ENCODE assay signal across 23 cellular contexts in genomic region chr12:120978296-120979219, GRCh38. TPM values are rescaled to one million over a fixed set of nuclear protein-coding genes. Genes with fewer than 3 reads are reported as not detected.
DNase-seq lines count a peak whose midpoint lies in the region; ATAC-seq and TF ChIP-seq lines count a peak whose summit lies in the region.
"Had no signal": no experiment of that assay in that cellular context is flagged by ENCODE, and none has a peak within 500 bp of the region (broad histone marks: within the 10 kb centered on the region; RNA-seq: fewer than 3 reads in every experiment).

TSS of gene HNF1A (plus strand) at chr12:120978543. CDS start at chr12:120978769, 226 bp downstream.

- TF ChIP-seq CTCF in H9 (conservative IDR thresholded peaks at IDR 0.05) = no peak
- TF ChIP-seq CTCF in colonic mucosa (IDR thresholded peaks at IDR 0.05) = no peak
- TF ChIP-seq CTCF in right lobe of liver (IDR thresholded peaks at IDR 0.05) = no peak
- no peak for TF ChIP-seq CTCF in psoas muscle (IDR thresholded peaks at IDR 0.05)

- no peak within 1 kb of the TSS for H3K4me2 ChIP-seq in H9 (ENCODE audit: insufficient read depth, insufficient read length, low read length)

- H3K9me3 ChIP-seq in H9 (ENCODE audit: control insufficient read depth, low read depth, low read length) = no peaks in the 10 kb centered on the region
- no peaks in the 10 kb centered on the region for H3K9me3 ChIP-seq in colonic mucosa
- no peaks in the 10 kb centered on the region for H3K9me3 ChIP-seq in right lobe of liver
- H3K9me3 ChIP-seq in psoas muscle = no peaks in the 10 kb centered on the region
- H3K9me3 ChIP-seq in naive thymus-derived CD4-positive, alpha-beta T cell (ENCODE audit: control insufficient read depth in 2 of 3, low read length in 3 of 3) = no peaks in the 10 kb centered on the region
- H3K9me3 ChIP-seq: breast epithelium, heart right ventricle, SJCRH30 had no signal

- peak within 1 kb of the TSS in 1 of 3 experiments; percentile 59; a peak in 2 of 7 replicates for H3K27ac Mint-ChIP-seq in H9
- no peak within 1 kb of the TSS for H3K27ac Mint-ChIP-seq in stimulated activated memory B cell treated with anti-CD40 and anti-IgM and Interleukin-4, amounts not matched to agents 10 μg/mL and 1 μg/mL and 100 μg/mL, for 72 hours
- H3K27ac Mint-ChIP-seq in naive thymus-derived CD4-positive, alpha-beta T cell = no peak within 1 kb of the TSS
- H3K27ac Mint-ChIP-seq: activated CD4-positive, alpha-beta T cell treated with anti-CD3 and anti-CD28 coated beads, Interleukin-2, amount 10 ng/mL, durations not matched to agents 24 days and 14 days had no signal

- H3K4me1 ChIP-seq in H9 (ENCODE audit: insufficient read depth, low read length) = no peaks in the 10 kb centered on the region
- H3K4me1 ChIP-seq in colonic mucosa = no peaks in the 10 kb centered on the region
- peaks cover 0 to 47% (median 19%) of the 10 kb centered on the region in 4 donors for H3K4me1 ChIP-seq in right lobe of liver
- no peaks in the 10 kb centered on the region for H3K4me1 ChIP-seq in psoas muscle
- H3K4me1 ChIP-seq in naive thymus-derived CD4-positive, alpha-beta T cell (ENCODE audit: control insufficient read depth in 2 of 2, insufficient read depth in 2 of 2, low read length in 2 of 2) = no peaks in the 10 kb centered on the region
- H3K4me1 ChIP-seq: breast epithelium, heart right ventricle, SJCRH30 had no signal

- peak; percentile 25 for TF ChIP-seq POLR2A in right lobe of liver (IDR thresholded peaks at IDR 0.05)

- peak within 1 kb of the TSS; percentile 29 for H3K18ac ChIP-seq in H9 (ENCODE audit: insufficient read length, low read depth, low read length)

- H3K9me3 Mint-ChIP-seq in H9 = peaks cover 0 to 4% of the 10 kb centered on the region in 2 experiments; a peak in 1 of 5 replicates
- no peaks in the 10 kb centered on the region for H3K9me3 Mint-ChIP-seq in stimulated activated memory B cell treated with anti-CD40 and anti-IgM and Interleukin-4, amounts not matched to agents 10 μg/mL and 1 μg/mL and 100 μg/mL, for 72 hours
- no peaks in the 10 kb centered on the region for H3K9me3 Mint-ChIP-seq in naive thymus-derived CD4-positive, alpha-beta T cell
- H3K9me3 Mint-ChIP-seq: activated CD4-positive, alpha-beta T cell treated with anti-CD3 and anti-CD28 coated beads, Interleukin-2, amount 10 ng/mL, durations not matched to agents 24 days and 14 days; activated naive CD4-positive, alpha-beta T cell treated with anti-CD3 and anti-CD28 coated beads, Interleukin-2, amount 50 U/mL, for 72 hours had no signal

- no peak within 1 kb of the TSS for H3K4me3 Mint-ChIP-seq in H9
- no peak within 1 kb of the TSS for H3K4me3 Mint-ChIP-seq in stimulated activated memory B cell treated with anti-CD40 and anti-IgM and Interleukin-4, amounts not matched to agents 10 μg/mL and 1 μg/mL and 100 μg/mL, for 72 hours
- no peak within 1 kb of the TSS for H3K4me3 Mint-ChIP-seq in naive thymus-derived CD4-positive, alpha-beta T cell
- H3K4me3 Mint-ChIP-seq: activated CD4-positive, alpha-beta T cell treated with anti-CD3 and anti-CD28 coated beads, Interleukin-2, amount 10 ng/mL, durations not matched to agents 24 days and 14 days had no signal

- CTCF ChIA-PET in naive thymus-derived CD4-positive, alpha-beta T cell (lab: Charles Lee) = no interaction called here

- H2BK120ac ChIP-seq in H9 (ENCODE audit: low read depth, low read length, poor library complexity, severe bottlenecking) = no peak within 1 kb of the TSS

- no peaks in the 10 kb centered on the region for H3K79me1 ChIP-seq in H9 (ENCODE audit: insufficient read depth, low read depth, low read length, poor library complexity, severe bottlenecking)

- no peak within 1 kb of the TSS for H3T11ph ChIP-seq in H9 (ENCODE audit: low read length)

- H3K56ac ChIP-seq in H9 (ENCODE audit: insufficient read length, low read depth, low read length) = no peak within 1 kb of the TSS

- peaks cover 5 to 19% of the 10 kb centered on the region in 2 experiments; a peak in 3 of 4 replicates for H3K4me1 Mint-ChIP-seq in H9
- no peaks in the 10 kb centered on the region for H3K4me1 Mint-ChIP-seq in stimulated activated memory B cell treated with anti-CD40 and anti-IgM and Interleukin-4, amounts not matched to agents 10 μg/mL and 1 μg/mL and 100 μg/mL, for 72 hours
- no peaks in the 10 kb centered on the region for H3K4me1 Mint-ChIP-seq in naive thymus-derived CD4-positive, alpha-beta T cell
- H3K4me1 Mint-ChIP-seq: activated CD4-positive, alpha-beta T cell treated with anti-CD3 and anti-CD28 coated beads, Interleukin-2, amount 10 ng/mL, durations not matched to agents 24 days and 14 days had no signal

- no peak within 1 kb of the TSS for H4K5ac ChIP-seq in H9 (ENCODE audit: insufficient read length, low read depth, low read length)

- WGBS in H9 (ENCODE audit: extremely low coverage, insufficient read length, low lambda C conversion rate) = no CpG with 5 or more reads among the region's 40 CpGs
- WGBS in right lobe of liver (ENCODE audit: insufficient coverage, low coverage, low lambda C conversion rate, missing lambda C conversion rate) = 11% methylated on average over 4 of the region's 40 CpGs
- 80 to 81% (median 80%) methylated on average over 39 to 40 of the region's 40 CpGs for WGBS in psoas muscle, 3 donors

- no peak within 1 kb of the TSS for H2AK5ac ChIP-seq in H9 (ENCODE audit: insufficient read length, low read length)

- H4K8ac ChIP-seq in H9 (replicated peaks; ENCODE audit: insufficient read length, low read depth, low read length) = no peak within 1 kb of the TSS

- POLR2A ChIA-PET in naive thymus-derived CD4-positive, alpha-beta T cell (lab: Charles Lee) = no interaction called here

- no peak within 1 kb of the TSS for H2BK15ac ChIP-seq in H9 (ENCODE audit: low read depth, low read length)

- peak within 1 kb of the TSS; percentile 40; the same call in 1 of the 2 replicates for H3K14ac ChIP-seq in H9 (ENCODE audit: insufficient read depth, low read length)

- H3K27ac ChIP-seq in H9 (ENCODE audit: insufficient read length, low read depth, low read length) (no peak within 1 kb of the TSS), colonic mucosa (peak within 1 kb of the TSS; percentile 82), right lobe of liver (peak within 1 kb of the TSS; percentile 56 to 94 (median 90)), psoas muscle (no peak within 1 kb of the TSS)
- no peak within 1 kb of the TSS for H3K27ac ChIP-seq in naive thymus-derived CD4-positive, alpha-beta T cell (ENCODE audit: low read depth, low read length)
- H3K27ac ChIP-seq: breast epithelium, dorsolateral prefrontal cortex, heart right ventricle, SJCRH30 had no signal

- no peak within 1 kb of the TSS for H2BK20ac ChIP-seq in H9 (ENCODE audit: low read depth, low read length, poor library complexity, severe bottlenecking)

- H2BK12ac ChIP-seq in H9 (ENCODE audit: insufficient read length, low read depth, low read length) = no peak within 1 kb of the TSS

- H4K20me1 ChIP-seq in H9 (ENCODE audit: control insufficient read depth, insufficient read depth, insufficient read length) = no peaks in the 10 kb centered on the region

- intact Hi-C loops in colonic mucosa (cut with DNase I) (no loop called here), right lobe of liver (cut with DNase I) (no loop called here), psoas muscle (cut with DNase I) (no loop called here)
- intact Hi-C loops in naive thymus-derived CD4-positive, alpha-beta T cell (cut with micrococcal nuclease) = loop anchor here (10.0 kb wide), 2 partner anchors 264 to 544 kb away; partner anchors contain the start of genes COX6A1 (in 1 of the 2) and UNC119B (in 1 of the 2)

- no peak within 1 kb of the TSS for H3K9ac ChIP-seq in H9 (ENCODE audit: extremely low read depth, insufficient read length, low read length)
- H3K9ac ChIP-seq in colonic mucosa (ENCODE audit: low read depth in 2 of 2, low read length in 2 of 2) = peak within 1 kb of the TSS; percentile 80 to 90

- H3K36me3 ChIP-seq in colonic mucosa (no peaks in the 10 kb centered on the region), right lobe of liver (peaks cover 0 to 9% (median 3%) of the 10 kb centered on the region in 4 donors), psoas muscle (ENCODE audit: insufficient read depth in 1 of 2, low read depth in 1 of 2) (no peaks in the 10 kb centered on the region)
- H3K36me3 ChIP-seq in naive thymus-derived CD4-positive, alpha-beta T cell (ENCODE audit: control insufficient read depth in 2 of 3, insufficient read depth in 3 of 3, low read length in 3 of 3) = no peaks in the 10 kb centered on the region
- H3K36me3 ChIP-seq: breast epithelium, heart right ventricle, SJCRH30 had no signal

- H3K23me2 ChIP-seq in H9 (ENCODE audit: insufficient read length, low read depth, low read length, poor library complexity, severe bottlenecking) = no peaks in the 10 kb centered on the region

- H3K27me3 Mint-ChIP-seq in H9 (ENCODE audit: low read depth) = no peaks in the 10 kb centered on the region; the same call in 1 of the 2 replicates
- H3K27me3 Mint-ChIP-seq in stimulated activated memory B cell treated with anti-CD40 and anti-IgM and Interleukin-4, amounts not matched to agents 10 μg/mL and 1 μg/mL and 100 μg/mL, for 72 hours = peaks cover 12% of the 10 kb centered on the region
- peaks cover 0 to 3% (median 0%) of the 10 kb centered on the region in 5 donors for H3K27me3 Mint-ChIP-seq in naive thymus-derived CD4-positive, alpha-beta T cell

- DNase-seq in H9 (no peak), colonic mucosa (peak; percentile 82), right lobe of liver (peak; percentile 66 to 90 (median 87)), SK-N-DZ (ENCODE audit: low spot score) (no peak), psoas muscle (no peak), NCI-H2081 (lab: John Stamatoyannopoulos, UW) (no peak)
- no peak for DNase-seq in naive thymus-derived CD4-positive, alpha-beta T cell
- DNase-seq: activated CD4-positive, alpha-beta T cell treated with anti-CD3 and anti-CD28 coated beads, Interleukin-2, amount 10 ng/mL, durations not matched to agents 24 days and 14 days; activated T-cell treated with anti-CD3 and anti-CD28 coated beads for 4 hours; dorsolateral prefrontal cortex; GF-D8; HCEC 1CT; heart right ventricle; islet precursor cell; NCI-H1694; NCI-H345; SJCRH30; T-helper 9 cell had no signal

- H3K36me3 Mint-ChIP-seq in H9 (ENCODE audit: insufficient read depth in 1 of 3, low read depth in 3 of 3) = no peaks in the 10 kb centered on the region
- H3K36me3 Mint-ChIP-seq in stimulated activated memory B cell treated with anti-CD40 and anti-IgM and Interleukin-4, amounts not matched to agents 10 μg/mL and 1 μg/mL and 100 μg/mL, for 72 hours = no peaks in the 10 kb centered on the region
- H3K36me3 Mint-ChIP-seq in naive thymus-derived CD4-positive, alpha-beta T cell = no peaks in the 10 kb centered on the region
- H3K36me3 Mint-ChIP-seq: activated naive CD4-positive, alpha-beta T cell treated with anti-CD3 and anti-CD28 coated beads, Interleukin-2, amount 50 U/mL, for 72 hours had no signal

- H3K23ac ChIP-seq in H9 (ENCODE audit: insufficient read length, low read depth, low read length) = no peak within 1 kb of the TSS

- no peaks in the 10 kb centered on the region for H3K79me2 ChIP-seq in H9 (ENCODE audit: insufficient read depth, low read length)

- H3K27me3 ChIP-seq in H9 (ENCODE audit: insufficient read depth, low read length) = no peaks in the 10 kb centered on the region
- H3K27me3 ChIP-seq in colonic mucosa = no peaks in the 10 kb centered on the region
- no peaks in the 10 kb centered on the region for H3K27me3 ChIP-seq in right lobe of liver
- H3K27me3 ChIP-seq in psoas muscle (ENCODE audit: insufficient read depth in 3 of 3, low read length in 2 of 3) = peaks cover 0 to 3% (median 0%) of the 10 kb centered on the region in 3 donors
- H3K27me3 ChIP-seq in naive thymus-derived CD4-positive, alpha-beta T cell (ENCODE audit: control insufficient read depth in 2 of 2, insufficient read depth in 2 of 2, low read length in 2 of 2) = no peaks in the 10 kb centered on the region
- H3K27me3 ChIP-seq: breast epithelium, dorsolateral prefrontal cortex had no signal

- no peak within 1 kb of the TSS for H2BK5ac ChIP-seq in H9 (ENCODE audit: insufficient read length, low read length)

- H3K4ac ChIP-seq in H9 (ENCODE audit: low read depth, low read length) = no peak within 1 kb of the TSS

- ATAC-seq in right lobe of liver (peak; percentile 68 to 80 (median 76)), psoas muscle (no peak)
- peak; percentile 28 for ATAC-seq in stimulated activated memory B cell treated with anti-CD40 and anti-IgM and Interleukin-4, amounts not matched to agents 10 μg/mL and 1 μg/mL and 100 μg/mL, for 72 hours
- no peak for ATAC-seq in naive thymus-derived CD4-positive, alpha-beta T cell
- ATAC-seq: activated naive CD4-positive, alpha-beta T cell treated with anti-CD3 and anti-CD28 coated beads, Interleukin-2, amount 50 U/mL, for 72 hours had no signal

- peak within 1 kb of the TSS; percentile 4 for H4K91ac ChIP-seq in H9 (ENCODE audit: insufficient read length, low read depth, low read length)

- H3K4me3 ChIP-seq in colonic mucosa (peak within 1 kb of the TSS; percentile 55), right lobe of liver (peak within 1 kb of the TSS; percentile 56 to 82 (median 79)), psoas muscle (no peak within 1 kb of the TSS)
- H3K4me3 ChIP-seq in naive thymus-derived CD4-positive, alpha-beta T cell (ENCODE audit: low read length) = no peak within 1 kb of the TSS
- H3K4me3 ChIP-seq: breast epithelium, dorsolateral prefrontal cortex, heart right ventricle, SJCRH30 had no signal

- no peak within 1 kb of the TSS for H2AFZ ChIP-seq in H9 (ENCODE audit: low read length)

RNA-seq across cellular contexts. Expression of gene HNF1A, which starts in this region (rescaled TPM):
- total RNA-seq in H9 (2021) = not detected in 2 replicates
- 10 to 100 TPM; 18.0 to 24.7 TPM for total RNA-seq in colonic mucosa
- 10 to 100 TPM in 5 of 6 experiments, 1 to 10 TPM in 1; 9.8 to 20.5 (median 19.0) TPM for total RNA-seq in right lobe of liver
- polyA plus RNA-seq in SK-N-DZ (2014; cell fraction: cytosol; rRNA removed) = 0.10 TPM in 1 of 2 replicates, not detected in the other
- not detected in 2 replicates for polyA plus RNA-seq in SK-N-DZ (2014; cell fraction: nucleus; rRNA removed)
- total RNA-seq in psoas muscle = not detected
- under 1 TPM in 2 of 3 donors, not detected in 1; 0.07 to 0.18 TPM for polyA plus RNA-seq in psoas muscle
- total RNA-seq in naive thymus-derived CD4-positive, alpha-beta T cell = not detected
- polyA plus RNA-seq in naive thymus-derived CD4-positive, alpha-beta T cell = not detected
- total RNA-seq: activated CD4-positive, alpha-beta T cell treated with anti-CD3 and anti-CD28 coated beads, Interleukin-2, amount 10 ng/mL, durations not matched to agents 24 days and 14 days; activated naive CD4-positive, alpha-beta T cell treated with anti-CD3 and anti-CD28 coated beads, Interleukin-2, amount 50 U/mL, for 72 hours; dorsolateral prefrontal cortex; fibroblast of lung; heart right ventricle; mononuclear cell had no signal
- polyA plus RNA-seq: fibroblast of lung had no signal

Comparison
In these comparisons a context has a peak if more than half of its experiments do, and no peak if none do; other contexts are left out.
1. RNA of gene HNF1A (total RNA-seq): 18.0 to 24.7 TPM in colonic mucosa and 9.8 to 20.5 TPM in right lobe of liver; not detected in H9, not detected in psoas muscle and not detected in naive thymus-derived CD4-positive, alpha-beta T cell; every median in the first group is over 4 times any median in the second.
2. DNase-seq: peak in colonic mucosa (single experiment) and right lobe of liver (3 of 3); none in H9 (single experiment), SK-N-DZ (single experiment), psoas muscle (0 of 2), naive thymus-derived CD4-positive, alpha-beta T cell (0 of 9) and NCI-H2081 (0 of 2).
3. H3K27ac ChIP-seq: peak in colonic mucosa (single experiment) and right lobe of liver (3 of 3); none in H9 (single experiment), psoas muscle (single experiment) and naive thymus-derived CD4-positive, alpha-beta T cell (single experiment).
4. H3K4me3 ChIP-seq: peak in colonic mucosa (single experiment) and right lobe of liver (3 of 3); none in psoas muscle (single experiment) and naive thymus-derived CD4-positive, alpha-beta T cell (single experiment).
5. ATAC-seq: peak in right lobe of liver (4 of 4) and stimulated activated memory B cell treated with anti-CD40 and anti-IgM and Interleukin-4, amounts not matched to agents 10 μg/mL and 1 μg/mL and 100 μg/mL, for 72 hours (single experiment); none in psoas muscle (0 of 4) and naive thymus-derived CD4-positive, alpha-beta T cell (single experiment).
6. intact Hi-C loops: an anchor here in naive thymus-derived CD4-positive, alpha-beta T cell (10.0 kb wide); none called in colonic mucosa, right lobe of liver and psoas muscle.